1 cellular context compared by ENCODE assay signal in the genomic region with DNA sequence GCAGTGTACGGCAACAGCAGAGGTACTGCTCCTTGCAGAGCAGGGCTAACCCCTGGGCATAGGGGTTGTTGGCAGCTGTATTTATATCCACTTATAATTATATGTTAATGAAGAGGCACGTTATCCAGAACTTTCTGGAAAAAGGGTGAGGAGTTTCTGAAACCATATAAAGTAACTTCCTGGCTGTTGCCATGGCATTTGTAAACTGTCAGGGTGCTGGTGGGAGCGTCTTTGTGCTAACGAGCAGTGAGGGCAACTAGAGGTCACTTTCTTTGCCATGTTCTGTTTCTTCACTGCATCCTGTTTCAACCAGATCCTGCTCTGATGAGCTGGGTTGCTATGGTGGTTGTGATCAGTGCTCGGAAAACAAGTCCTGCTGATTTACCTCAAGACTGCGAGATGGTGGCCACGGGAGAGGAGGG.
TF ChIP-seq lines count a peak whose summit lies in the region.

No MANE protein-coding gene starts in this region.

TF ChIP-seq in IMR-90, 13 proteins besides CTCF, POLR2A, EP300 and RAD21 (continued from another document):
- TF ChIP-seq CEBPB (IDR thresholded peaks at IDR 0.05; ENCODE audit: low read depth, low read length) (no peak), SMC3 (IDR thresholded peaks at IDR 0.05; ENCODE audit: low read depth, low read length) (no peak), MAFK (IDR thresholded peaks at IDR 0.05; ENCODE audit: low read depth, low read length) (no peak), NFE2L2 (IDR thresholded peaks at IDR 0.05; ENCODE audit: low read depth, low read length) (no peak)
- TF ChIP-seq, protein P1, sequence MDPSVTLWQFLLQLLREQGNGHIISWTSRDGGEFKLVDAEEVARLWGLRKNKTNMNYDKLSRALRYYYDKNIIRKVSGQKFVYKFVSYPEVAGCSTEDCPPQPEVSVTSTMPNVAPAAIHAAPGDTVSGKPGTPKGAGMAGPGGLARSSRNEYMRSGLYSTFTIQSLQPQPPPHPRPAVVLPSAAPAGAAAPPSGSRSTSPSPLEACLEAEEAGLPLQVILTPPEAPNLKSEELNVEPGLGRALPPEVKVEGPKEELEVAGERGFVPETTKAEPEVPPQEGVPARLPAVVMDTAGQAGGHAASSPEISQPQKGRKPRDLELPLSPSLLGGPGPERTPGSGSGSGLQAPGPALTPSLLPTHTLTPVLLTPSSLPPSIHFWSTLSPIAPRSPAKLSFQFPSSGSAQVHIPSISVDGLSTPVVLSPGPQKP (IDR thresholded peaks at IDR 0.05; ENCODE audit: borderline replicate concordance, low read depth, low read length): no peak
TF ChIP-seq in IMR-90: peak in this region for 0.
